Comparison of ENCODE assay signal across 1 cellular context in genomic region chr22:41302016-41302767, GRCh38.
TF ChIP-seq lines count a peak whose summit lies in the region.

No MANE protein-coding gene starts in this region.

TF ChIP-seq in WTC11, 78 proteins besides CTCF, POLR2A, EP300 and RAD21 (continued from another document):
- 0 out of 2 replicates have a peak, but pooled peaks have one; percentile 27 for TF ChIP-seq CREM (CRISPR knock-in tag; IDR thresholded peaks at IDR 0.05)
- TF ChIP-seq IRF1 (CRISPR knock-in tag; IDR thresholded peaks at IDR 0.05): 0 out of 2 replicates have a peak, but pooled peaks have one; percentile 37
- 0 out of 2 replicates have a peak, but pooled peaks have one; percentile 6 for TF ChIP-seq ZNF263 (CRISPR knock-in tag; IDR thresholded peaks at IDR 0.05; ENCODE audit: low read depth)
TF ChIP-seq in WTC11: peak in this region for 7.
